8 cellular contexts compared by ENCODE assay signal in the genomic region with DNA sequence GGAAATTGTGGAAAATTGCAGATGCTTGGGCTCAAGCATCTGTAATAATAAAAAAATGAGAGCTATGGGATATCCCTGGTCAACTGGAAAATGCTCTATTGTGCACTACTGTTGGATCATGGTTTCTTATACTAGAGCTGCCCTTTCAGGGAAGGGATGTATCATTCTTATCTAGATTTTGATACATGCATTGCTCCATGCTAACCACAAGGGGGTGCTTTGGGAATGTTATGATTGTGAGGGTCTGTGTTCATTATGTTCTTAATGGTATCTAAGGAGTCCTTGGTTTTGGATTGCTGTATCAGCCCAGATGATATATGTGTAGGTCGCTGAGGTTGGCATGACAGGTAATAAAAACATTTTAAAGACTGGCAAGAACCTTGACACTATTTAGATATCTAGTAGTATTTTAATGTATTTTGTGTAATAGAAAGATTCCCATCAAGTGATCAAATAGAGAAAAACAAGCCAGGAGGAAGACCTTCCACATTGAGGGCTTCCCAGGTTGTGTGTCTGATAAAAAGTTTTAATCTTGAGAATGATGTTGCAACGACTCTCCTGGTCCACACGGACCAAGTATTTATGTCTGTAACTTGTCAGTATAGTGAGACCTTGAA. TPM values are rescaled to one million over a fixed set of nuclear protein-coding genes. Genes with fewer than 3 reads are reported as not detected.
DNase-seq lines count a peak whose midpoint lies in the region; ATAC-seq and TF ChIP-seq lines count a peak whose summit lies in the region.

No MANE protein-coding gene starts in this region.

- TF ChIP-seq CTCF in CD14-positive monocyte (IDR thresholded peaks at IDR 0.05) (peak; percentile 88), HFF-Myc (IDR thresholded peaks at IDR 0.05; ENCODE audit: low read depth, low read length, missing control alignments) (peak; percentile 71), WERI-Rb-1 (IDR thresholded peaks at IDR 0.05; ENCODE audit: low read depth, low read length) (peak; percentile 68)

- peaks cover 77 to 98% of the 10 kb centered on the region in 2 donors for H3K36me3 Mint-ChIP-seq in CD14-positive monocyte

- H3K4me3 Mint-ChIP-seq in CD14-positive monocyte: no peak overlapping the region

- DNase-seq in CD14-positive monocyte (ENCODE audit: low spot score) (no peak), HFF-Myc (ENCODE audit: extremely low read depth, low read depth) (no peak), WERI-Rb-1 (no peak), iPS-NIHi11 (ENCODE audit: low spot score) (peak; percentile 46), DMS114 treated with DMSO at 0.1 percent for 48 hours (lab: John Stamatoyannopoulos, UW; ENCODE audit: unreplicated experiment) (no peak), NCI-H128 (lab: John Stamatoyannopoulos, UW; ENCODE audit: unreplicated experiment) (no peak)

- H3K4me3 ChIP-seq in HFF-Myc (replicated peaks; ENCODE audit: low read depth, low read length) (no peak overlapping the region), WERI-Rb-1 (ENCODE audit: low read depth, low read length) (no peak overlapping the region)

- peak overlapping the region in 6 of 7 donors; percentile 30 to 87 (median 85) for H3K27ac Mint-ChIP-seq in CD14-positive monocyte

- no peaks in the 10 kb centered on the region for H3K9me3 ChIP-seq in WERI-Rb-1 (ENCODE audit: severe bottlenecking)

- peaks cover 0 to 5% (median 0%) of the 10 kb centered on the region in 7 donors for H3K9me3 Mint-ChIP-seq in CD14-positive monocyte

- peaks cover 0 to 1% (median 0%) of the 10 kb centered on the region in 3 donors for H3K27me3 Mint-ChIP-seq in CD14-positive monocyte (ENCODE audit: low read depth in 3 of 3)

- ATAC-seq in HG02884 (IDR thresholded peaks at IDR 0.05; ENCODE audit: unreplicated experiment): no peak
- no peak for ATAC-seq in GM21717 (IDR thresholded peaks at IDR 0.05; ENCODE audit: unreplicated experiment)

- peaks cover 25% of the 10 kb centered on the region for H3K4me1 Mint-ChIP-seq in CD14-positive monocyte

- H3K36me3 ChIP-seq in WERI-Rb-1: no peaks in the 10 kb centered on the region

- H3K27me3 ChIP-seq in WERI-Rb-1 (ENCODE audit: insufficient read depth, low read depth, severe bottlenecking): no peaks in the 10 kb centered on the region

- intact Hi-C loops in CD14-positive monocyte (cut with micrococcal nuclease): loop anchor here (2.0 to 5.0 kb wide), 2 partner anchors 116 to 117 kb away; no protein-coding TSS in a partner anchor

- no peak overlapping the region for H3K27ac ChIP-seq in WERI-Rb-1

RNA-seq across cellular contexts. Expression of a gene that starts 49.2 kb away (rescaled TPM):
- polyA plus RNA-seq in CD14-positive monocyte: 100 to 1,000 TPM; 133 to 162 TPM
